22 cellular contexts compared by ENCODE assay signal in genomic region chr15:82874961-82875360, GRCh38.
DNase-seq lines count a peak whose midpoint lies in the region; ATAC-seq and TF ChIP-seq lines count a peak whose summit lies in the region.
"Had no signal": no experiment of that assay in that cellular context is flagged by ENCODE, and none has a peak within 500 bp of the region (broad histone marks: within the 10 kb centered on the region; RNA-seq: fewer than 3 reads in every experiment).

No MANE protein-coding gene starts in this region.

- in situ Hi-C loops in gastrocnemius medialis (cut with MboI; ENCODE audit: low sequenced_read_pairs in 4 of 4) = no loop called here

- peak overlapping the region; percentile 42 for H4K8ac ChIP-seq in mesenchymal stem cell (ENCODE audit: low read length)

- no peak overlapping the region for H3K4ac ChIP-seq in mesenchymal stem cell (ENCODE audit: low read depth in 1 of 2, low read length in 2 of 2)

- intact Hi-C loops in PC-3 (cut with micrococcal nuclease) (no loop called here), gastrocnemius medialis (cut with DNase I; ENCODE audit: low total_unique reads) (loop anchor here (5.0 kb wide), 1 partner anchor 92 kb away; no protein-coding TSS in a partner anchor)

- H3K79me2 ChIP-seq in PC-3 (ENCODE audit: low read length) = no peaks in the 10 kb centered on the region

- no peak overlapping the region for H2BK15ac ChIP-seq in mesenchymal stem cell (ENCODE audit: low read depth, poor library complexity, severe bottlenecking)

- POLR2A ChIA-PET in PC-3 (lab: Charles Lee; ENCODE audit: unreplicated experiment) (no interaction called here), GM10248 (lab: Yijun Ruan, JAX) (no interaction called here)

- peak; percentile 27 for ATAC-seq in PC-3
- peak in 1 of 2 donors; percentile 88 for ATAC-seq in gastrocnemius medialis
- ATAC-seq: CD8-positive, alpha-beta T cell had no signal

- H2AFZ ChIP-seq in PC-3 (ENCODE audit: low read length) (no peak overlapping the region), mesenchymal stem cell (ENCODE audit: low read depth, low read length) (no peak overlapping the region)

- 79% methylated on average over 10 of the region's 10 CpGs for WGBS in mesenchymal stem cell

- no peak overlapping the region for H3K18ac ChIP-seq in mesenchymal stem cell (ENCODE audit: low read depth in 1 of 2, low read length in 2 of 2)

- peaks cover 6% of the 10 kb centered on the region for H3F3A ChIP-seq in PC-3 (ENCODE audit: low read length, unreplicated experiment)

- H2BK5ac ChIP-seq in mesenchymal stem cell (ENCODE audit: low read depth, low read length, poor library complexity, severe bottlenecking) = no peak overlapping the region

- H3K9me2 ChIP-seq in PC-3 (replicated peaks; ENCODE audit: low read length) = no peaks in the 10 kb centered on the region

- H3K9ac ChIP-seq in PC-3 (ENCODE audit: low read length) (no peak overlapping the region), mesenchymal stem cell (ENCODE audit: low read length) (no peak overlapping the region)
- H3K9ac ChIP-seq: KMS-11 had no signal

- no peak overlapping the region for H2AK5ac ChIP-seq in mesenchymal stem cell (ENCODE audit: low read length, severe bottlenecking)

- no peak overlapping the region for H3K14ac ChIP-seq in mesenchymal stem cell (ENCODE audit: low read length in 2 of 2)

- TF ChIP-seq POLR2A in gastrocnemius medialis (IDR thresholded peaks at IDR 0.05) = no peak

- no TSS peak for BruUV-seq in PC-3 (replicated peaks; lab: Mats Ljungman, UMichigan)

- DNase-seq in PC-3 (no peak), mesenchymal stem cell (no peak), gastrocnemius medialis (peak in 1 of 2 donors; percentile 56), GM10248 (ENCODE audit: extremely low spot score) (no peak), MV-4-11 (lab: John Stamatoyannopoulos, UW) (no peak), putamen (ENCODE audit: low spot score) (no peak)
- DNase-seq in activated CD8-positive, alpha-beta memory T cell treated with anti-CD3 and anti-CD28 coated beads for 24 hours = no peak
- DNase-seq: Caco-2, GDM1, H7, MM.1S, NCI-H1048, NCI-H1417 treated with DMSO at 0.1 percent for 48 hours, NCI-H1694 treated with DMSO at 0.1 percent for 48 hours, NCI-H2081, NCI-H2227 treated with DMSO at 0.1 percent for 48 hours, NCI-H526 treated with DMSO at 0.1 percent for 48 hours, RPMI8226, SHP77 treated with DMSO at 0.1 percent for 48 hours had no signal

- peak overlapping the region; percentile 60; the same call in 1 of the 2 replicates for H3K4me2 ChIP-seq in PC-3 (ENCODE audit: low read length)
- H3K4me2 ChIP-seq in mesenchymal stem cell (ENCODE audit: low read length, poor library complexity, severe bottlenecking) = no peak overlapping the region
- H3K4me2 ChIP-seq: KMS-11 had no signal

- no peak overlapping the region for H3K4me3 ChIP-seq in PC-3 (ENCODE audit: low read length)
- H3K4me3 ChIP-seq in mesenchymal stem cell (ENCODE audit: insufficient read depth in 1 of 2, low read depth in 1 of 2, low read length in 2 of 2) = no peak overlapping the region
- H3K4me3 ChIP-seq in gastrocnemius medialis = no peak overlapping the region

- no peaks in the 10 kb centered on the region for H3K27me3 ChIP-seq in PC-3 (ENCODE audit: low read length)
- H3K27me3 ChIP-seq in mesenchymal stem cell (ENCODE audit: control insufficient read depth in 1 of 2, insufficient read depth in 1 of 2, low read length in 2 of 2) = no peaks in the 10 kb centered on the region
- no peaks in the 10 kb centered on the region for H3K27me3 ChIP-seq in gastrocnemius medialis

- H3K79me1 ChIP-seq in mesenchymal stem cell (replicated peaks; ENCODE audit: low read length, poor library complexity, severe bottlenecking) = no peaks in the 10 kb centered on the region

- H3K23ac ChIP-seq in mesenchymal stem cell (ENCODE audit: low read length in 2 of 2) = no peak overlapping the region

- H3K9me3 ChIP-seq in PC-3 (ENCODE audit: low read length) (no peaks in the 10 kb centered on the region), mesenchymal stem cell (ENCODE audit: control insufficient read depth, low read length) (peaks cover 3% of the 10 kb centered on the region), gastrocnemius medialis (no peaks in the 10 kb centered on the region)
- H3K9me3 ChIP-seq: Caco-2 had no signal

- H4K20me1 ChIP-seq in PC-3 (ENCODE audit: low read length) = no peaks in the 10 kb centered on the region

- no peak overlapping the region for H2BK120ac ChIP-seq in mesenchymal stem cell (ENCODE audit: low read depth, low read length)

- peaks cover 18% of the 10 kb centered on the region for H3K4me1 ChIP-seq in PC-3 (ENCODE audit: insufficient read depth, low read length)
- peaks cover 2% of the 10 kb centered on the region for H3K4me1 ChIP-seq in mesenchymal stem cell (ENCODE audit: control insufficient read depth, insufficient read depth, low read depth, low read length)
- H3K4me1 ChIP-seq in gastrocnemius medialis = peaks cover 15 to 41% of the 10 kb centered on the region in 2 donors

- CTCF ChIA-PET in PC-3 (lab: Charles Lee) = no interaction called here
- CTCF ChIA-PET in GM10248 (lab: Yijun Ruan, JAX) = no interaction called here

- no peak for TF ChIP-seq CTCF in PC-3 (conservative IDR thresholded peaks at IDR 0.05; ENCODE audit: low read depth, low read length)
- TF ChIP-seq CTCF in gastrocnemius medialis (IDR thresholded peaks at IDR 0.05 in 4 of 5, conservative IDR thresholded peaks at IDR 0.05 in 1 of 5) = no peak
- no peak for TF ChIP-seq CTCF in GM10248 (IDR thresholded peaks at IDR 0.05; ENCODE audit: control extremely low read depth, extremely low read depth, low read depth, missing control alignments)

- H3K36me3 ChIP-seq in PC-3 (ENCODE audit: low read depth, low read length) (no peaks in the 10 kb centered on the region), mesenchymal stem cell (ENCODE audit: control insufficient read depth in 1 of 2, insufficient read depth in 2 of 2, low read depth in 1 of 2, low read length in 2 of 2) (peaks cover 0 to 5% of the 10 kb centered on the region in 2 experiments), gastrocnemius medialis (peaks cover 0 to 7% of the 10 kb centered on the region in 2 donors)

- no peak overlapping the region for H4K91ac ChIP-seq in mesenchymal stem cell (ENCODE audit: low read length)

- H2BK12ac ChIP-seq in mesenchymal stem cell (ENCODE audit: low read length in 2 of 2) = no peak overlapping the region

- peak overlapping the region; percentile 77 for H3K27ac ChIP-seq in PC-3 (ENCODE audit: low read length)
- no peak overlapping the region for H3K27ac ChIP-seq in mesenchymal stem cell (ENCODE audit: low read length, poor library complexity, severe bottlenecking)
- peak overlapping the region; percentile 26 to 76 (median 61) for H3K27ac ChIP-seq in gastrocnemius medialis
- H3K27ac ChIP-seq: C4-2B, KMS-11 had no signal
